Comparison of ENCODE assay signal across 24 cellular contexts in genomic region chr6:91462236-91462635, GRCh38.
"Had no signal": no experiment of that assay in that cellular context is flagged by ENCODE, and none has a peak within 500 bp of the region (broad histone marks: within the 10 kb centered on the region; RNA-seq: fewer than 3 reads in every experiment).

No MANE protein-coding gene starts in this region.

- H3K27me3 ChIP-seq: esophagus squamous epithelium, heart left ventricle, ovary, upper lobe of left lung had no signal

- H3K27ac ChIP-seq: esophagus squamous epithelium, heart left ventricle, left ventricle myocardium inferior, ovary, psoas muscle, upper lobe of left lung had no signal

- H3K27ac Mint-ChIP-seq: activated naive CD8-positive, alpha-beta T cell; activated T-helper 2 cell treated with anti-CD3 and anti-CD28 coated beads, Interferon-gamma antibody, Interleukin-2, Interleukin-4, amounts not matched to agents 10 μg/mL and 5 μg/mL and 100 μg/mL, durations not matched to agents 14 hours and 24 hours and 36 hours; brain; endodermal cell; natural killer cell treated with Interleukin-12 subunit alpha and Interleukin-12 subunit beta and Interleukin-15 and Interleukin-18, amount 100 ng/mL, for 72 hours; T-cell had no signal

- H3K4me3 ChIP-seq: esophagus squamous epithelium, heart left ventricle, left ventricle myocardium inferior, ovary, psoas muscle, upper lobe of left lung had no signal

- H3K36me3 Mint-ChIP-seq: activated naive CD8-positive, alpha-beta T cell; brain; natural killer cell treated with Interleukin-12 subunit alpha and Interleukin-12 subunit beta and Interleukin-15 and Interleukin-18, amount 100 ng/mL, for 72 hours; T-cell had no signal

- H3K4me1 ChIP-seq: esophagus squamous epithelium, heart left ventricle, left ventricle myocardium inferior, psoas muscle, upper lobe of left lung had no signal

- H3K4me3 Mint-ChIP-seq: activated naive CD8-positive, alpha-beta T cell; activated T-cell treated with anti-CD3 and anti-CD28 coated beads, Interleukin-2, amount 50 U/mL, for 4 hours; brain; endodermal cell; natural killer cell treated with Interleukin-12 subunit alpha and Interleukin-12 subunit beta and Interleukin-15 and Interleukin-18, amount 100 ng/mL, for 72 hours; T-cell had no signal

- ATAC-seq: activated T-cell treated with anti-CD3 and anti-CD28 coated beads, Interleukin-2, amount 50 U/mL, for 4 hours; heart left ventricle; natural killer cell treated with Interleukin-12 subunit alpha and Interleukin-12 subunit beta and Interleukin-15 and Interleukin-18, amount 100 ng/mL, for 72 hours; psoas muscle; right cardiac atrium; stimulated activated naive CD8-positive, alpha-beta T cell treated with anti-CD3 and anti-CD28 coated beads, Interleukin-15, Interleukin-2, amounts not matched to agents 100 U/mL and 50 U/mL, for 24 hours; T-cell had no signal

- H3K9me3 Mint-ChIP-seq: activated T-cell treated with anti-CD3 and anti-CD28 coated beads, Interleukin-2, amount 50 U/mL, for 4 hours; activated T-helper 2 cell treated with anti-CD3 and anti-CD28 coated beads, Interferon-gamma antibody, Interleukin-2, Interleukin-4, amounts not matched to agents 10 μg/mL and 5 μg/mL and 100 μg/mL, durations not matched to agents 14 hours and 24 hours and 36 hours; endodermal cell had no signal

- H3K4me1 Mint-ChIP-seq: brain, endodermal cell, T-cell had no signal

- H3K27me3 Mint-ChIP-seq: activated naive CD8-positive, alpha-beta T cell; natural killer cell treated with Interleukin-12 subunit alpha and Interleukin-12 subunit beta and Interleukin-15 and Interleukin-18, amount 100 ng/mL, for 72 hours; T-cell had no signal

- DNase-seq: activated CD4-positive, alpha-beta T cell treated with anti-CD3 and anti-CD28 coated beads, Interleukin-2, amount 50 U/mL, for 4 hours; activated CD8-positive, alpha-beta memory T cell treated with anti-CD3 and anti-CD28 coated beads, Interleukin-2, amount 50 U/mL, for 48 hours; activated naive CD4-positive, alpha-beta T cell; activated T-cell treated with anti-CD3 and anti-CD28 coated beads, Interleukin-2, amount 50 U/mL, for 4 hours; amygdala; central memory CD4-positive, alpha-beta T cell; endodermal cell; esophagus squamous epithelium; heart left ventricle; left ventricle myocardium inferior; midbrain; ovary; psoas muscle; right cardiac atrium; stimulated activated CD4-positive, alpha-beta T cell treated with anti-CD3 and anti-CD28 coated beads, Interleukin-12 subunit alpha, Interleukin-12 subunit beta, amount 100 ng/mL, for 4 hours; stimulated activated CD4-positive, alpha-beta T cell treated with anti-CD3 and anti-CD28 coated beads, Interleukin-4, amount 100 ng/mL, for 4 hours; stimulated activated naive CD8-positive, alpha-beta T cell treated with anti-CD3 and anti-CD28 coated beads, Interleukin-15, Interleukin-2, amounts not matched to agents 100 U/mL and 50 U/mL, for 24 hours; T-cell; T-helper 9 cell; upper lobe of left lung had no signal

- H3K9me3 ChIP-seq: esophagus squamous epithelium, heart left ventricle, left ventricle myocardium inferior, ovary, psoas muscle, upper lobe of left lung had no signal

- H3K36me3 ChIP-seq: esophagus squamous epithelium, heart left ventricle, left ventricle myocardium inferior, ovary, upper lobe of left lung had no signal
